Comparison of ENCODE assay signal across 1 cellular context in the genomic region with DNA sequence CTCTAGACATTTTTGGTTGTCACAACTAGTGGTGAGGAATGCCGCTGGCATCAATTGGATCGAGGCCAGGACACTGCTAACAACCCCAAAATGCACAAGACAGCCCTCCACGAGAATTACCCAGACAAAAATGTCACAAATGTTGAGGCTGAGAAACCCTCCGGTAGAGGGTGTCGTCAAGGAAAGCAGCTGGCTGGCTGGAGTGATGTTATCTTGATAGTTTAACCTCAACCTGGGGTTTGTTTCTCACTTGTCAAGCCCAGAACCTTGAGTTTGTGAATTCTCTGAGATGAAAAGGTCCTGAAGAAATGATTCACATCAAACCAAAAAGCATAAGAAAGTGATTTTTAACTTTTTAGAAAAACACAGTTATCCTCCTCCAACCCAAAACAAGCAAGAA.
TF ChIP-seq lines count a peak whose summit lies in the region.

No MANE protein-coding gene starts in this region.

TF ChIP-seq in GM23338, 12 proteins besides CTCF, POLR2A, EP300 and RAD21 (continued from another document):
- TF ChIP-seq, protein P1, sequence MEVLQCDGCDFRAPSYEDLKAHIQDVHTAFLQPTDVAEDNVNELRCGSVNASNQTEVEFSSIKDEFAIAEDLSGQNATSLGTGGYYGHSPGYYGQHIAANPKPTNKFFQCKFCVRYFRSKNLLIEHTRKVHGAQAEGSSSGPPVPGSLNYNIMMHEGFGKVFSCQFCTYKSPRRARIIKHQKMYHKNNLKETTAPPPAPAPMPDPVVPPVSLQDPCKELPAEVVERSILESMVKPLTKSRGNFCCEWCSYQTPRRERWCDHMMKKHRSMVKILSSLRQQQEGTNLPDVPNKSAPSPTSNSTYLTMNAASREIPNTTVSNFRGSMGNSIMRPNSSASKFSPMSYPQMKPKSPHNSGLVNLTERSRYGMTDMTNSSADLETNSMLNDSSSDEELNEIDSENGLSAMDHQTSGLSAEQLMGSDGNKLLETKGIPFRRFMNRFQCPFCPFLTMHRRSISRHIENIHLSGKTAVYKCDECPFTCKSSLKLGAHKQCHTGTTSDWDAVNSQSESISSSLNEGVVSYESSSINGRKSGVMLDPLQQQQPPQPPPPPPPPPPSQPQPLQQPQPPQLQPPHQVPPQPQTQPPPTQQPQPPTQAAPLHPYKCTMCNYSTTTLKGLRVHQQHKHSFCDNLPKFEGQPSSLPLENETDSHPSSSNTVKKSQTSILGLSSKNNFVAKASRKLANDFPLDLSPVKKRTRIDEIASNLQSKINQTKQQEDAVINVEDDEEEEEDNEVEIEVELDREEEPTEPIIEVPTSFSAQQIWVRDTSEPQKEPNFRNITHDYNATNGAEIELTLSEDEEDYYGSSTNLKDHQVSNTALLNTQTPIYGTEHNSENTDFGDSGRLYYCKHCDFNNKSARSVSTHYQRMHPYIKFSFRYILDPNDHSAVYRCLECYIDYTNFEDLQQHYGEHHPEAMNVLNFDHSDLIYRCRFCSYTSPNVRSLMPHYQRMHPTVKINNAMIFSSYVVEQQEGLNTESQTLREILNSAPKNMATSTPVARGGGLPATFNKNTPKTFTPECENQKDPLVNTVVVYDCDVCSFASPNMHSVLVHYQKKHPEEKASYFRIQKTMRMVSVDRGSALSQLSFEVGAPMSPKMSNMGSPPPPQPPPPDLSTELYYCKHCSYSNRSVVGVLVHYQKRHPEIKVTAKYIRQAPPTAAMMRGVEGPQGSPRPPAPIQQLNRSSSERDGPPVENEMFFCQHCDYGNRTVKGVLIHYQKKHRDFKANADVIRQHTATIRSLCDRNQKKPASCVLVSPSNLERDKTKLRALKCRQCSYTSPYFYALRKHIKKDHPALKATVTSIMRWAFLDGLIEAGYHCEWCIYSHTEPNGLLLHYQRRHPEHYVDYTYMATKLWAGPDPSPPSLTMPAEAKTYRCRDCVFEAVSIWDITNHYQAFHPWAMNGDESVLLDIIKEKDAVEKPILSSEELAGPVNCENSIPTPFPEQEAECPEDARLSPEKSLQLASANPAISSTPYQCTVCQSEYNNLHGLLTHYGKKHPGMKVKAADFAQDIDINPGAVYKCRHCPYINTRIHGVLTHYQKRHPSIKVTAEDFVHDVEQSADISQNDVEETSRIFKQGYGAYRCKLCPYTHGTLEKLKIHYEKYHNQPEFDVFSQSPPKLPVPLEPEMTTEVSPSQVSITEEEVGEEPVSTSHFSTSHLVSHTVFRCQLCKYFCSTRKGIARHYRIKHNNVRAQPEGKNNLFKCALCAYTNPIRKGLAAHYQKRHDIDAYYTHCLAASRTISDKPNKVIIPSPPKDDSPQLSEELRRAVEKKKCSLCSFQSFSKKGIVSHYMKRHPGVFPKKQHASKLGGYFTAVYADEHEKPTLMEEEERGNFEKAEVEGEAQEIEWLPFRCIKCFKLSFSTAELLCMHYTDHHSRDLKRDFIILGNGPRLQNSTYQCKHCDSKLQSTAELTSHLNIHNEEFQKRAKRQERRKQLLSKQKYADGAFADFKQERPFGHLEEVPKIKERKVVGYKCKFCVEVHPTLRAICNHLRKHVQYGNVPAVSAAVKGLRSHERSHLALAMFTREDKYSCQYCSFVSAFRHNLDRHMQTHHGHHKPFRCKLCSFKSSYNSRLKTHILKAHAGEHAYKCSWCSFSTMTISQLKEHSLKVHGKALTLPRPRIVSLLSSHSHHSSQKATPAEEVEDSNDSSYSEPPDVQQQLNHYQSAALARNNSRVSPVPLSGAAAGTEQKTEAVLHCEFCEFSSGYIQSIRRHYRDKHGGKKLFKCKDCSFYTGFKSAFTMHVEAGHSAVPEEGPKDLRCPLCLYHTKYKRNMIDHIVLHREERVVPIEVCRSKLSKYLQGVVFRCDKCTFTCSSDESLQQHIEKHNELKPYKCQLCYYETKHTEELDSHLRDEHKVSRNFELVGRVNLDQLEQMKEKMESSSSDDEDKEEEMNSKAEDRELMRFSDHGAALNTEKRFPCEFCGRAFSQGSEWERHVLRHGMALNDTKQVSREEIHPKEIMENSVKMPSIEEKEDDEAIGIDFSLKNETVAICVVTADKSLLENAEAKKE (CRISPR knock-in tag; IDR thresholded peaks at IDR 0.05) = no peak
- TF ChIP-seq CREB1 (CRISPR knock-in tag; IDR thresholded peaks at IDR 0.05; ENCODE audit: low read depth) (no peak), POLR2AphosphoS5 (IDR thresholded peaks at IDR 0.05; ENCODE audit: low read depth) (no peak), ZNF114 (CRISPR knock-in tag; IDR thresholded peaks at IDR 0.05) (no peak), EZH2phosphoT487 (IDR thresholded peaks at IDR 0.05; ENCODE audit: unreplicated experiment) (no peak), NANOG (IDR thresholded peaks at IDR 0.05; ENCODE audit: borderline replicate concordance) (no peak), STAT1 (IDR thresholded peaks at IDR 0.05; ENCODE audit: unreplicated experiment) (no peak)
- TF ChIP-seq, protein P2, sequence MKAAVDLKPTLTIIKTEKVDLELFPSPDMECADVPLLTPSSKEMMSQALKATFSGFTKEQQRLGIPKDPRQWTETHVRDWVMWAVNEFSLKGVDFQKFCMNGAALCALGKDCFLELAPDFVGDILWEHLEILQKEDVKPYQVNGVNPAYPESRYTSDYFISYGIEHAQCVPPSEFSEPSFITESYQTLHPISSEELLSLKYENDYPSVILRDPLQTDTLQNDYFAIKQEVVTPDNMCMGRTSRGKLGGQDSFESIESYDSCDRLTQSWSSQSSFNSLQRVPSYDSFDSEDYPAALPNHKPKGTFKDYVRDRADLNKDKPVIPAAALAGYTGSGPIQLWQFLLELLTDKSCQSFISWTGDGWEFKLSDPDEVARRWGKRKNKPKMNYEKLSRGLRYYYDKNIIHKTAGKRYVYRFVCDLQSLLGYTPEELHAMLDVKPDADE (IDR thresholded peaks at IDR 0.05) = no peak
